Comparison of ENCODE assay signal across 10 cellular contexts in the genomic region with DNA sequence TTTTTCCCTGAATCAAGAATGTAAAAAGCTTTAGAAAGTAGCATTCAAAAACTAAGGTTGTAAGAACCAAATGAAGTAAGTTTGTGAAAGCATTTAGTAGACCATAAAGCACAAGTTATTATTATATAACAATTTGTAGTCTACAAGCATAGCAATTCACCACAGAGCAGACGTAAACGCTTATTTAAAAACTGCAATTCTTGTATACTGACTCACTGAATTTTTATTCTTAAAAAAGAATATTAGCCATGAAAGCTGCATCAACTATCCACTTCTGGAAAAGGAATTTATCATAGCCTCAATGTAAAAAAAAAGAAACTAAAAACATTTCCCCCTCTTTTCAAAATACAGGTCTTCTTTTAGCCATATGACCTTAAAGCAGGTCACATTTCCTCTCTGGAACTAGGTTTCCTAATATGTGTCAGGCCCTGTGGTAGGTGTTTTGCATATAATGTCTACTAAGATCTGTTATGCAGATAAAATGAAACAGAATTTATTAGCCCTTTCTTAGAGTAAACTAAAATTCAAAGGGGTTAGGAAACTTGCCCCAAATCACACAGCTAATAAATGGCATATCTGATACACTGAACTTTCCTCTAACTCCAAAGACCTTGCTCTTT. TPM values are rescaled to one million over a fixed set of nuclear protein-coding genes. Genes with fewer than 3 reads are reported as not detected.
DNase-seq lines count a peak whose midpoint lies in the region; ATAC-seq and TF ChIP-seq lines count a peak whose summit lies in the region.
"Had no signal": no experiment of that assay in that cellular context is flagged by ENCODE, and none has a peak within 500 bp of the region (broad histone marks: within the 10 kb centered on the region; RNA-seq: fewer than 3 reads in every experiment).

No MANE protein-coding gene starts in this region.

- no peaks in the 10 kb centered on the region for H3K9me3 Mint-ChIP-seq in activated naive CD4-positive, alpha-beta T cell treated with anti-CD3 and anti-CD28 coated beads for 36 hours

- TF ChIP-seq CTCF in spleen (IDR thresholded peaks at IDR 0.05 in 8 of 11, conservative IDR thresholded peaks at IDR 0.05 in 3 of 11) = no peak

- in situ Hi-C loops in KBM-7 (cut with MboI; ENCODE audit: low pct_unique_long_range_greater_than_20kb, low sequenced_read_pairs) = no loop called here

- peak; percentile 11 for DNase-seq in activated naive CD4-positive, alpha-beta T cell treated with anti-CD3 and anti-CD28 coated beads for 36 hours
- DNase-seq in activated naive CD4-positive, alpha-beta T cell treated with Interleukin-2 at 50 U/mL for 16 hours = no peak
- DNase-seq in KBM-7 (peak; percentile 15), dedifferentiated amniotic fluid mesenchymal stem cell (ENCODE audit: extremely low spot score) (peak; percentile 57), spleen (no peak), NCI-H345 treated with DMSO at 0.1 percent for 48 hours (lab: John Stamatoyannopoulos, UW; ENCODE audit: unreplicated experiment) (no peak), NCI-H82 (lab: John Stamatoyannopoulos, UW) (no peak)
- DNase-seq: activated CD4-positive, alpha-beta T cell treated with anti-CD3 and anti-CD28 coated beads, Interleukin-2, amount 50 U/mL, for 4 hours; DMS153 had no signal

- TF ChIP-seq POLR2A in spleen (IDR thresholded peaks at IDR 0.05) = no peak

- CTCF ChIA-PET in activated naive CD4-positive, alpha-beta T cell treated with anti-CD3 and anti-CD28 coated beads for 36 hours (lab: Charles Lee) = no interaction called here

- peaks cover 47% of the 10 kb centered on the region for H3K4me1 Mint-ChIP-seq in activated naive CD4-positive, alpha-beta T cell treated with anti-CD3 and anti-CD28 coated beads for 36 hours (ENCODE audit: low read depth)

- peak overlapping the region; percentile 41 for H3K27ac Mint-ChIP-seq in activated naive CD4-positive, alpha-beta T cell treated with anti-CD3 and anti-CD28 coated beads for 36 hours

- no peak for ATAC-seq in HG03135 (IDR thresholded peaks at IDR 0.05; ENCODE audit: unreplicated experiment)

- intact Hi-C loops in activated naive CD4-positive, alpha-beta T cell treated with anti-CD3 and anti-CD28 coated beads for 36 hours (cut with micrococcal nuclease) = loop anchor here (5.0 to 10.0 kb wide), 6 partner anchors 192 to 1170 kb away; a partner anchor contains a TSS
- intact Hi-C loops in spleen (cut with DNase I; ENCODE audit: low total_unique reads) = no loop called here

- H3K9me3 ChIP-seq in spleen = no peaks in the 10 kb centered on the region

- WGBS in spleen, 5 donors = 72 to 88% (median 79%) methylated on average over 2 of the region's 2 CpGs

- H3K36me3 ChIP-seq in spleen = no peaks in the 10 kb centered on the region

- H3K27ac ChIP-seq in spleen = no peak overlapping the region

- H3K4me1 ChIP-seq in spleen = peaks cover 12 to 68% (median 56%) of the 10 kb centered on the region in 6 donors

- no peaks in the 10 kb centered on the region for H3K27me3 ChIP-seq in spleen (replicated peaks in 1 of 7)

- H3K36me3 Mint-ChIP-seq in activated naive CD4-positive, alpha-beta T cell treated with anti-CD3 and anti-CD28 coated beads for 36 hours (ENCODE audit: low read depth) = no peaks in the 10 kb centered on the region

- peak overlapping the region; percentile 50 for H3K4me3 Mint-ChIP-seq in activated naive CD4-positive, alpha-beta T cell treated with anti-CD3 and anti-CD28 coated beads for 36 hours

- H3K4me3 ChIP-seq in spleen = peak overlapping the region in 7 of 8 donors; percentile 33 to 98 (median 91)

- no peaks in the 10 kb centered on the region for H3K27me3 Mint-ChIP-seq in activated naive CD4-positive, alpha-beta T cell treated with anti-CD3 and anti-CD28 coated beads for 36 hours (ENCODE audit: low read depth)

RNA-seq across cellular contexts. Expression of a gene that starts 2.1 kb away (rescaled TPM):
- total RNA-seq in activated naive CD4-positive, alpha-beta T cell treated with anti-CD3 and anti-CD28 coated beads for 36 hours = 10 to 100 TPM; 23.2 to 23.6 TPM
- total RNA-seq in spleen = 10 to 100 TPM; 30.2 to 56.9 (median 43.0) TPM
- polyA plus RNA-seq in spleen = 10 to 100 TPM; 15.6 to 23.9 (median 22.2) TPM

Comparison
In these comparisons a context has a peak if more than half of its experiments do, and no peak if none do; other contexts are left out.
1. DNase-seq: peak in activated naive CD4-positive, alpha-beta T cell treated with anti-CD3 and anti-CD28 coated beads for 36 hours (single experiment), KBM-7 (single experiment) and dedifferentiated amniotic fluid mesenchymal stem cell (single experiment); none in activated naive CD4-positive, alpha-beta T cell treated with Interleukin-2 at 50 U/mL for 16 hours (single experiment), spleen (single experiment), NCI-H345 treated with DMSO at 0.1 percent for 48 hours (single experiment) and NCI-H82 (single experiment).